Comparison of ENCODE assay signal across 21 cellular contexts in the genomic region with DNA sequence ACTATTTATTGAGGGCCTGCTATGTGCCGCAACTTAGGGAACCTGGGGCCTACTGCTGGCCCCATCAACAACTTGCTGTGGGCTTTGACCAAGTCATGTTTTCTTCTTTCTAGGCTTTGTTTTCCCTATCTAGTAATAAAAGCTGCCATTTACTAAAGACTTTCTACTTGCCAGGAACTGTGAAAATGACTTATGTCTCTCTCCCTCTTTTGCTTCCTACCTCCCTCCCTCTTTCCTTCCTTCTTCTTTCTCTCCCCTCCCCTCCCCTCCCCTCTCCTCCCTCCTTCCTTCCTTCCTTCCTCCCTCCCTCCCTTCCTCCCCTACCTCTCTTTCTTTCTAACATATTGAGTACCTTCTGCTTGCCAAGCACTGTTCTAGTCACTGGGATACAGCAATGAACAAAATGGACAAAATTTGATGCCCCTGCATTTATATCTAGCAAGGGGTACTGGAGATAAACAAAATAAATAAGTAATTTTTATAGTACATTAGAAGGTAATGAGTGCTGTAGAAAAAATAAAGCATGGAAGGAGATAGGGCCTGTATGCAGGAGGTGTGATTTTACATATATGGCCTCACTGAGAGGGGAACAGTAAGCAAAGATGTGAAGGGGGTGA.
"Had no signal": no experiment of that assay in that cellular context is flagged by ENCODE, and none has a peak within 500 bp of the region (broad histone marks: within the 10 kb centered on the region; RNA-seq: fewer than 3 reads in every experiment).

No MANE protein-coding gene starts in this region.

- H3K9ac ChIP-seq: SK-N-SH had no signal

- H3K27ac ChIP-seq: RWPE1 had no signal

- ATAC-seq: Panc1, PC-3 had no signal

- H3K4me2 ChIP-seq: SK-N-SH had no signal

- DNase-seq: Karpas-422, KG1, MV-4-11, NCI-H1048, NCI-H1105, NCI-H1436 treated with DMSO at 0.1 percent for 48 hours, NCI-H1694, NCI-H187 treated with DMSO at 0.1 percent for 48 hours, NCI-H2081, NCI-H2171, NCI-H226, NCI-H446, NCI-H510A, NCI-H524 treated with DMSO at 0.1 percent for 48 hours, NCI-H774, PC-3, SHP77, SK-N-SH, SW 1271 had no signal
